In the genomic region with DNA sequence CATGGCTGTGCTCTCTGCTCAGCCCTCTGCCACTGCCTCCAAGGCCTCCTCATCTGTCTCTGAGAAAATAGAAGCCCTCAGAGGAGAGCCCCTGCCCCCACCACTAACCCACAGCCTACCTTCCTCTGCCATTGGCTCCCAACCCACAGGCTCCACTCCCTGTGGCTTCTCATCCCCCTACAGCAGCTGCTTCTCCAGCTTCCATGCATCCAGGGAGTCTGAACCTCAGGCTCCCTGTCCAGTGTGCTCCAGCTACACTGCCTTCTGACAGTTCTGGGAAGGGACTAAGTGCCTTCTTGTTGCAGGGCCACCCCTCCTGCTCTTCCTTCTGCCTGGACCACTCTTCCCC, we compare ENCODE assay signal across 17 cellular contexts. TPM values are rescaled to one million over a fixed set of nuclear protein-coding genes. Genes with fewer than 3 reads are reported as not detected.
DNase-seq lines count a peak whose midpoint lies in the region; ATAC-seq and TF ChIP-seq lines count a peak whose summit lies in the region.
"Had no signal": no experiment of that assay in that cellular context is flagged by ENCODE, and none has a peak within 500 bp of the region (broad histone marks: within the 10 kb centered on the region; RNA-seq: fewer than 3 reads in every experiment).

No MANE protein-coding gene starts in this region.

- H3K4ac ChIP-seq in mesenchymal stem cell (ENCODE audit: low read depth in 1 of 2, low read length in 2 of 2): peak overlapping the region in 1 of 2 experiments; percentile 26

- H3K36me3 ChIP-seq in breast epithelium: no peaks in the 10 kb centered on the region
- no peaks in the 10 kb centered on the region for H3K36me3 ChIP-seq in mammary epithelial cell (ENCODE audit: insufficient read depth, low read length)
- H3K36me3 ChIP-seq in mesenchymal stem cell (ENCODE audit: control insufficient read depth in 1 of 2, insufficient read depth in 2 of 2, low read depth in 1 of 2, low read length in 2 of 2): peaks cover 0 to 100% of the 10 kb centered on the region in 2 experiments
- no peaks in the 10 kb centered on the region for H3K36me3 ChIP-seq in gastrocnemius medialis
- H3K36me3 ChIP-seq in vagina: peaks cover 0 to 21% of the 10 kb centered on the region in 2 donors
- peaks cover 8% of the 10 kb centered on the region for H3K36me3 ChIP-seq in suprapubic skin

- no peak overlapping the region for H2AK5ac ChIP-seq in mesenchymal stem cell (ENCODE audit: low read length, severe bottlenecking)

- H3K4me1 ChIP-seq in breast epithelium (no peaks in the 10 kb centered on the region), mammary epithelial cell (ENCODE audit: insufficient read depth, low read length) (no peaks in the 10 kb centered on the region), mesenchymal stem cell (ENCODE audit: control insufficient read depth, insufficient read depth, low read depth, low read length) (no peaks in the 10 kb centered on the region), gastrocnemius medialis (no peaks in the 10 kb centered on the region), vagina (peaks cover 10% of the 10 kb centered on the region), suprapubic skin (no peaks in the 10 kb centered on the region)
- H3K4me1 ChIP-seq: Caco-2 had no signal

- H3K36me3 Mint-ChIP-seq in activated naive CD4-positive, alpha-beta T cell treated with anti-CD3 and anti-CD28 coated beads for 36 hours (ENCODE audit: low read depth): no peaks in the 10 kb centered on the region

- CTCF ChIA-PET in mammary epithelial cell (lab: Charles Lee; ENCODE audit: low non-redundant PET): no interaction called here
- CTCF ChIA-PET in activated naive CD4-positive, alpha-beta T cell treated with anti-CD3 and anti-CD28 coated beads for 36 hours (lab: Charles Lee): no interaction called here

- TF ChIP-seq EP300 in suprapubic skin (IDR thresholded peaks at IDR 0.05): no peak

- no peaks in the 10 kb centered on the region for H3K9me3 Mint-ChIP-seq in activated naive CD4-positive, alpha-beta T cell treated with anti-CD3 and anti-CD28 coated beads for 36 hours

- ATAC-seq in gastrocnemius medialis (no peak), HG02642 (IDR thresholded peaks at IDR 0.05; ENCODE audit: poor library complexity, unreplicated experiment) (no peak)

- H3K9me3 ChIP-seq in breast epithelium: peaks cover 0 to 1% of the 10 kb centered on the region in 2 donors
- no peaks in the 10 kb centered on the region for H3K9me3 ChIP-seq in mammary epithelial cell (replicated peaks; ENCODE audit: insufficient read depth, low read length)
- no peaks in the 10 kb centered on the region for H3K9me3 ChIP-seq in mesenchymal stem cell (ENCODE audit: control insufficient read depth, low read length)
- no peaks in the 10 kb centered on the region for H3K9me3 ChIP-seq in gastrocnemius medialis
- no peaks in the 10 kb centered on the region for H3K9me3 ChIP-seq in vagina
- no peaks in the 10 kb centered on the region for H3K9me3 ChIP-seq in suprapubic skin
- H3K9me3 ChIP-seq: Caco-2 had no signal

- H3K4me3 ChIP-seq in breast epithelium (no peak overlapping the region), mammary epithelial cell (replicated peaks in 1 of 3; ENCODE audit: insufficient read depth in 1 of 3, low read depth in 2 of 3, low read length in 3 of 3) (no peak overlapping the region), mesenchymal stem cell (ENCODE audit: insufficient read depth in 1 of 2, low read depth in 1 of 2, low read length in 2 of 2) (no peak overlapping the region), gastrocnemius medialis (no peak overlapping the region), vagina (no peak overlapping the region), suprapubic skin (no peak overlapping the region)

- H3K27me3 Mint-ChIP-seq in activated naive CD4-positive, alpha-beta T cell treated with anti-CD3 and anti-CD28 coated beads for 36 hours (ENCODE audit: low read depth): no peaks in the 10 kb centered on the region

- no peak for TF ChIP-seq CTCF in breast epithelium (IDR thresholded peaks at IDR 0.05)
- no peak for TF ChIP-seq CTCF in mammary epithelial cell (conservative IDR thresholded peaks at IDR 0.05 in 1 of 2, IDR thresholded peaks at IDR 0.05 in 1 of 2; ENCODE audit: extremely low read depth in 1 of 2, insufficient read depth in 1 of 2, low read depth in 1 of 2, low read length in 2 of 2)
- TF ChIP-seq CTCF in gastrocnemius medialis (IDR thresholded peaks at IDR 0.05 in 4 of 5, conservative IDR thresholded peaks at IDR 0.05 in 1 of 5): no peak
- TF ChIP-seq CTCF in vagina (IDR thresholded peaks at IDR 0.05): no peak
- TF ChIP-seq CTCF in suprapubic skin (IDR thresholded peaks at IDR 0.05): no peak

- H4K91ac ChIP-seq in mesenchymal stem cell (ENCODE audit: low read length): peak overlapping the region; percentile 81

- peak overlapping the region; percentile 25 to 77 for H3K18ac ChIP-seq in mesenchymal stem cell (ENCODE audit: low read depth in 1 of 2, low read length in 2 of 2)

- dilution Hi-C loops in mammary epithelial cell (cut with HindIII; ENCODE audit: low sequenced_read_pairs): loop anchor here (5.0 kb wide), 1 partner anchor 72 kb away; no protein-coding TSS in a partner anchor

- no peak overlapping the region for H2BK5ac ChIP-seq in mesenchymal stem cell (ENCODE audit: low read depth, low read length, poor library complexity, severe bottlenecking)

- H2BK15ac ChIP-seq in mesenchymal stem cell (ENCODE audit: low read depth, poor library complexity, severe bottlenecking): peak overlapping the region; percentile 13

- no TSS peak for BruUV-seq in mammary epithelial cell (replicated peaks; lab: Mats Ljungman, UMichigan)

- no peak overlapping the region for H3K4me3 Mint-ChIP-seq in activated naive CD4-positive, alpha-beta T cell treated with anti-CD3 and anti-CD28 coated beads for 36 hours
- H3K4me3 Mint-ChIP-seq: B cell had no signal

- no peaks in the 10 kb centered on the region for H4K20me1 ChIP-seq in mammary epithelial cell (ENCODE audit: insufficient read depth, low read length)

- DNase-seq in breast epithelium (ENCODE audit: low spot score in 2 of 2) (no peak), mammary epithelial cell (no peak), mesenchymal stem cell (no peak), gastrocnemius medialis (no peak), vagina (ENCODE audit: extremely low spot score in 2 of 2) (no peak), suprapubic skin (ENCODE audit: low spot score in 2 of 2) (no peak)
- no peak for DNase-seq in activated naive CD4-positive, alpha-beta T cell treated with anti-CD3 and anti-CD28 coated beads for 36 hours
- DNase-seq: Caco-2, H7, NCI-H1417, NCI-H187 treated with DMSO at 0.1 percent for 48 hours, NCI-H345, NCI-H524 treated with DMSO at 0.1 percent for 48 hours had no signal

- in situ Hi-C loops in mammary epithelial cell (cut with MboI; ENCODE audit: low sequenced_read_pairs in 2 of 2): no loop called here
- in situ Hi-C loops in gastrocnemius medialis (cut with MboI; ENCODE audit: low sequenced_read_pairs in 4 of 4): no loop called here

- H3K9ac ChIP-seq in mammary epithelial cell (ENCODE audit: insufficient read depth, low read length) (no peak overlapping the region), mesenchymal stem cell (ENCODE audit: low read length) (peak overlapping the region; percentile 45)

- no peaks in the 10 kb centered on the region for H3K79me1 ChIP-seq in mesenchymal stem cell (replicated peaks; ENCODE audit: low read length, poor library complexity, severe bottlenecking)

- no peak overlapping the region for H2BK120ac ChIP-seq in mesenchymal stem cell (ENCODE audit: low read depth, low read length)

- intact Hi-C loops in breast epithelium (cut with DNase I; ENCODE audit: low total_unique reads): no loop called here
- intact Hi-C loops in mammary epithelial cell (cut with micrococcal nuclease): no loop called here
- intact Hi-C loops in gastrocnemius medialis (cut with DNase I; ENCODE audit: low total_unique reads): no loop called here
- intact Hi-C loops in vagina (cut with DNase I): no loop called here
- intact Hi-C loops in activated naive CD4-positive, alpha-beta T cell treated with anti-CD3 and anti-CD28 coated beads for 36 hours (cut with micrococcal nuclease): no loop called here

- no peaks in the 10 kb centered on the region for H3K27me3 ChIP-seq in breast epithelium
- H3K27me3 ChIP-seq in mammary epithelial cell (ENCODE audit: insufficient read depth, low read length): peaks cover 3% of the 10 kb centered on the region
- no peaks in the 10 kb centered on the region for H3K27me3 ChIP-seq in mesenchymal stem cell (ENCODE audit: control insufficient read depth in 1 of 2, insufficient read depth in 1 of 2, low read length in 2 of 2)
- no peaks in the 10 kb centered on the region for H3K27me3 ChIP-seq in gastrocnemius medialis
- no peaks in the 10 kb centered on the region for H3K27me3 ChIP-seq in vagina
- no peaks in the 10 kb centered on the region for H3K27me3 ChIP-seq in suprapubic skin

- H3K27ac ChIP-seq in breast epithelium (peak overlapping the region; percentile 38 to 85), mammary epithelial cell (ENCODE audit: insufficient read depth, low read depth, low read length) (no peak overlapping the region), mesenchymal stem cell (ENCODE audit: low read length, poor library complexity, severe bottlenecking) (no peak overlapping the region), gastrocnemius medialis (peak overlapping the region; percentile 37 to 61 (median 50)), vagina (peak overlapping the region; percentile 68), suprapubic skin (no peak overlapping the region)
- H3K27ac ChIP-seq: 22Rv1, HL-60 had no signal

- H2BK12ac ChIP-seq in mesenchymal stem cell (ENCODE audit: low read length in 2 of 2): peak overlapping the region; percentile 1 to 92

- no peak overlapping the region for H3K4me2 ChIP-seq in mammary epithelial cell (ENCODE audit: insufficient read depth, low read depth, low read length)
- no peak overlapping the region for H3K4me2 ChIP-seq in mesenchymal stem cell (ENCODE audit: low read length, poor library complexity, severe bottlenecking)

- peak overlapping the region; percentile 82 for H4K8ac ChIP-seq in mesenchymal stem cell (ENCODE audit: low read length)

- TF ChIP-seq POLR2A in breast epithelium (IDR thresholded peaks at IDR 0.05) (no peak), gastrocnemius medialis (IDR thresholded peaks at IDR 0.05) (no peak), vagina (IDR thresholded peaks at IDR 0.05) (no peak), suprapubic skin (IDR thresholded peaks at IDR 0.05) (no peak)

- no peak overlapping the region for H2AFZ ChIP-seq in mammary epithelial cell (ENCODE audit: low read depth, low read length)
- no peak overlapping the region for H2AFZ ChIP-seq in mesenchymal stem cell (ENCODE audit: low read depth, low read length)

- no peaks in the 10 kb centered on the region for H3K4me1 Mint-ChIP-seq in activated naive CD4-positive, alpha-beta T cell treated with anti-CD3 and anti-CD28 coated beads for 36 hours (ENCODE audit: low read depth)
- H3K4me1 Mint-ChIP-seq: B cell had no signal

- peak overlapping the region in 1 of 2 experiments; percentile 6 for H3K14ac ChIP-seq in mesenchymal stem cell (ENCODE audit: low read length in 2 of 2)

- no peak overlapping the region for H3K27ac Mint-ChIP-seq in activated naive CD4-positive, alpha-beta T cell treated with anti-CD3 and anti-CD28 coated beads for 36 hours
- H3K27ac Mint-ChIP-seq: B cell had no signal

- H3K79me2 ChIP-seq in mammary epithelial cell (ENCODE audit: insufficient read depth, low read length): no peaks in the 10 kb centered on the region

- no peak overlapping the region for H3K23ac ChIP-seq in mesenchymal stem cell (ENCODE audit: low read length in 2 of 2)

RNA-seq across cellular contexts. Expression of a gene that starts 29.3 kb away (rescaled TPM):
- total RNA-seq in breast epithelium: 100 to 1,000 TPM; 116 to 907 (median 320) TPM
- total RNA-seq in mammary epithelial cell: 1 to 10 TPM in 1 of 2 donors, under 1 TPM in 1; 0.14 to 7.2 TPM
- polyA plus RNA-seq in mammary epithelial cell: 0.16 TPM
- 0.57 TPM for polyA minus RNA-seq in mammary epithelial cell
- polyA plus RNA-seq in mesenchymal stem cell (2013, experiment 1 of 2): 173 TPM
- 153 TPM for polyA plus RNA-seq in mesenchymal stem cell (2013, experiment 2 of 2)
- 100 to 1,000 TPM in 2 of 4 donors, 10 to 100 TPM in 2; 45.3 to 150 (median 108) TPM for total RNA-seq in gastrocnemius medialis
- total RNA-seq in vagina: 315 TPM
- total RNA-seq in suprapubic skin: 10 to 100 TPM; 50.1 to 79.2 (median 66.3) TPM
- total RNA-seq in activated naive CD4-positive, alpha-beta T cell treated with anti-CD3 and anti-CD28 coated beads for 36 hours: 1 to 10 TPM; 2.5 to 3.0 TPM

Comparison
In these comparisons a context has a peak if more than half of its experiments do, and no peak if none do; other contexts are left out.
1. H3K27ac ChIP-seq: peak in breast epithelium (2 of 2), gastrocnemius medialis (4 of 4) and vagina (single experiment); none in mammary epithelial cell (single experiment), mesenchymal stem cell (single experiment) and suprapubic skin (single experiment).
2. RNA of a gene that starts 29.3 kb away (total RNA-seq): 116 to 907 TPM in breast epithelium, 315 TPM in vagina (single experiment), 45.3 to 150 TPM in gastrocnemius medialis and 50.1 to 79.2 TPM in suprapubic skin; 0.14 to 7.2 TPM in mammary epithelial cell and 2.5 to 3.0 TPM in activated naive CD4-positive, alpha-beta T cell treated with anti-CD3 and anti-CD28 coated beads for 36 hours; every median in the first group is over 4 times any median in the second.